Comparison of ENCODE assay signal across 1 cellular context in the genomic region with DNA sequence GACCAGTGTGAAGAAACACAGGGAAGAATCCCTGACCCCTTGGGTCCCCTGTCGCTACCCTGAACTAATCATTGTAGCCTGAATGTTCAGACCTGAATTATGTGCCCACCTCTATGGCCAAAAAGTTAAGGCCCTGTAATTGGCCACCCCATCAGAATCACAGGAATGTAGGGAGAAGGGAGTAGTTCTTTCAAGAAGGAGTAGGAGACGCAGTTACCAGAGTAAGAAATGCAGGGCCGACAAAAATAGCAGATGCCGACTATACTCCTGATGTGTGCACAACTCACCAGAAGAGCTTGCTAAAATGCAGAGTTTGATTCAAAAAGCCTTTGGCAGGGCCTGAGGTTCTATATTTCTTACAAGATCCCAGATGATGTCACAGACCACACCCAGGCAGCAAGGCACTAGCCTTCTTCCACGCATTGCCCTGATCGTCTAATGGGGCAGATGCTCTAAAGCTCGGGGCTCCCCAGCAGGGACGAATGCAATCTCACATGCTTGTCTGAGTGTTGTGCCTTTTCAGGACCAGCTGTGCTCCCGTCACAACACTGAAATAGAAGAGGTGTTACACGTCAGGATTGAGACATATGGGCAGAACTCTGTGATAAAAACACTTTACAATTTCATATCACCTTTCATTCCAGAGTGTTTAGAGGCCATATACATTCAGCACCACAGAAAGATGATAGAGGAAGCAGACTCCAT.
TF ChIP-seq lines count a peak whose summit lies in the region.

No MANE protein-coding gene starts in this region.

TF ChIP-seq in GM23338, 12 proteins besides CTCF, POLR2A, EP300 and RAD21 (continued from another document):
- TF ChIP-seq ZNF462 (CRISPR knock-in tag; IDR thresholded peaks at IDR 0.05) (no peak), ZNF331 (CRISPR knock-in tag; IDR thresholded peaks at IDR 0.05; ENCODE audit: low read depth) (no peak), ZNF114 (CRISPR knock-in tag; IDR thresholded peaks at IDR 0.05) (no peak), POLR2AphosphoS5 (IDR thresholded peaks at IDR 0.05; ENCODE audit: low read depth) (no peak), NANOG (IDR thresholded peaks at IDR 0.05; ENCODE audit: borderline replicate concordance) (no peak), JUNB (IDR thresholded peaks at IDR 0.05; ENCODE audit: unreplicated experiment) (no peak), EZH2phosphoT487 (IDR thresholded peaks at IDR 0.05; ENCODE audit: unreplicated experiment) (no peak), ETS1 (IDR thresholded peaks at IDR 0.05) (no peak), STAT1 (IDR thresholded peaks at IDR 0.05; ENCODE audit: unreplicated experiment) (no peak), EZH2 (IDR thresholded peaks at IDR 0.05; ENCODE audit: low read depth, unreplicated experiment) (no peak)
TF ChIP-seq in GM23338: peak in this region for 0.
